In the genomic region with DNA sequence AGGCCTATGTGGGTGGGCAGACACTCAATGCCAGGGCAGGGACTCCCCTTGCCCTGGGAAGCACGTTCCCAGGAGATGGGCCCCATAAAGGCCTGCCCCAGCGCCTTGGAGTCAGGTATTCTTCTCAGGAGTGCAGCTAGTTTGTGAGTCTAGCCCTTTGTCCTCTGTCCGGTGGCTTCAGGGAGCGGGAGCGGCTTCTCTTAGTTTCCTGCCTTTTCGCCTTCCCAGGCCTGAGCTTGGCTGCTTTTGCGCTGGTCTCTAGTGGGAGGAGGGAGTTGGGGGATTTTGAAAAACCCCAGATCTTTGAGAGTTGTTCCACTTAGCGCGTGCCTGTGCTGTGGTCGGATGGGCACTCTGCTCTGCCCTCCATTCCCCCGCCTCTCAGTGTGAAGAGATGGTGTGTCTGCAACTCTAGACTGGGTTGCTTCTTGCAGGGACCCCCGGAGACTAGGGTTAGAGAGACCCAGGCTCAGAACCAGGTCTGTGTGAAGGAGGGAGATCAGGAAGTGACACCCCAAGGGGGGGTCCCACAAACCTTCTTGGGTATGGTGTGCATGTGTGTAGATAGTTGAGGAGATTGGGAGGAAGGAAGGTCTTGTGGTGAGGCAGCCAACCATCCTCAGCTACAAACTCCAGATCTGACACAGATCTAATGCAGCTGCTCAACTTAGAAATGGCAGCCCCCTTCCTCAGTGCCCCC, we compare ENCODE assay signal across 1 cellular context.
TF ChIP-seq lines count a peak whose summit lies in the region.

No MANE protein-coding gene starts in this region.

TF ChIP-seq in HepG2, 621 proteins besides CTCF, POLR2A, EP300 and RAD21 (continued from another document and continues in another):
- TF ChIP-seq, protein P1, sequence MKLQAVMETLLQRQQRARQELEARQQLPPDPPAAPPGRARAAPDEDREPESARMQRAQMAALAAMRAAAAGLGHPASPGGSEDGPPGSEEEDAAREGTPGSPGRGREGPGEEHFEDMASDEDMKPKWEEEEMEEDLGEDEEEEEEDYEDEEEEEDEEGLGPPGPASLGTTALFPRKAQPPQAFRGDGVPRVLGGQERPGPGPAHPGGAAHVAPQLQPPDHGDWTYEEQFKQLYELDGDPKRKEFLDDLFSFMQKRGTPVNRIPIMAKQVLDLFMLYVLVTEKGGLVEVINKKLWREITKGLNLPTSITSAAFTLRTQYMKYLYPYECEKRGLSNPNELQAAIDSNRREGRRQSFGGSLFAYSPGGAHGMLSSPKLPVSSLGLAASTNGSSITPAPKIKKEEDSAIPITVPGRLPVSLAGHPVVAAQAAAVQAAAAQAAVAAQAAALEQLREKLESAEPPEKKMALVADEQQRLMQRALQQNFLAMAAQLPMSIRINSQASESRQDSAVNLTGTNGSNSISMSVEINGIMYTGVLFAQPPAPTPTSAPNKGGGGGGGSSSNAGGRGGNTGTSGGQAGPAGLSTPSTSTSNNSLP (IDR thresholded peaks at IDR 0.05; ENCODE audit: low read depth, low read length) = no peak
- TF ChIP-seq TEAD3 (CRISPR knock-in tag; optimal IDR thresholded peaks at IDR 0.05; ENCODE audit: borderline replicate concordance) (peak; percentile 33), ZMAT3 (CRISPR knock-in tag; conservative IDR thresholded peaks at IDR 0.05) (no peak), TEAD2 (CRISPR knock-in tag; IDR thresholded peaks at IDR 0.05) (no peak), ZNF567 (CRISPR knock-in tag; IDR thresholded peaks at IDR 0.05; ENCODE audit: borderline replicate concordance) (no peak), U2AF1 (optimal IDR thresholded peaks at IDR 0.05; ENCODE audit: low read depth, low read length) (peak; percentile 59), ZNF24 (IDR thresholded peaks at IDR 0.05) (no peak), JDP2 (CRISPR knock-in tag; IDR thresholded peaks at IDR 0.05; ENCODE audit: borderline replicate concordance) (no peak), HMG20B (CRISPR knock-in tag; conservative IDR thresholded peaks at IDR 0.05) (0 out of 2 replicates have a peak, but pooled peaks have one; percentile 9), ZC3H4 (CRISPR knock-in tag; IDR thresholded peaks at IDR 0.05; ENCODE audit: borderline replicate concordance) (no peak), KDM5B (CRISPR knock-in tag; IDR thresholded peaks at IDR 0.05; ENCODE audit: borderline replicate concordance) (peak; percentile 23), ZNF563 (CRISPR knock-in tag; IDR thresholded peaks at IDR 0.05) (no peak; the same call in 1 of the 2 replicates), ZMYM2 (CRISPR knock-in tag; IDR thresholded peaks at IDR 0.05) (no peak), MED13 (CRISPR knock-in tag; IDR thresholded peaks at IDR 0.05) (no peak), NCOA2 (CRISPR knock-in tag; IDR thresholded peaks at IDR 0.05) (no peak), ZNF260 (CRISPR knock-in tag; IDR thresholded peaks at IDR 0.05; ENCODE audit: borderline replicate concordance, low read depth) (no peak), ZNF12 (CRISPR knock-in tag; IDR thresholded peaks at IDR 0.05) (no peak), ZSCAN12 (CRISPR knock-in tag; IDR thresholded peaks at IDR 0.05) (no peak), NR2C2 (CRISPR knock-in tag; IDR thresholded peaks at IDR 0.05; ENCODE audit: borderline replicate concordance) (no peak), ZNF3 (CRISPR knock-in tag; IDR thresholded peaks at IDR 0.05) (no peak), CCDC6 (CRISPR knock-in tag; IDR thresholded peaks at IDR 0.05) (no peak), ZNF605 (CRISPR knock-in tag; IDR thresholded peaks at IDR 0.05) (no peak), SNAPC2 (CRISPR knock-in tag; IDR thresholded peaks at IDR 0.05) (peak; percentile 68; the same call in 1 of the 2 replicates), HNF4G (IDR thresholded peaks at IDR 0.05; ENCODE audit: borderline replicate concordance, low read depth, low read length) (no peak), HNF4G (CRISPR knock-in tag; IDR thresholded peaks at IDR 0.05; ENCODE audit: borderline replicate concordance, low read depth) (no peak), NCOA5 (CRISPR knock-in tag; IDR thresholded peaks at IDR 0.05) (no peak), ZNF124 (CRISPR knock-in tag; IDR thresholded peaks at IDR 0.05) (no peak), FOXK1 (CRISPR knock-in tag; IDR thresholded peaks at IDR 0.05; ENCODE audit: borderline replicate concordance, low read depth) (no peak), KLF12 (CRISPR knock-in tag; IDR thresholded peaks at IDR 0.05; ENCODE audit: borderline replicate concordance) (no peak; the same call in none of the 2 replicates)
- TF ChIP-seq, protein P2, sequence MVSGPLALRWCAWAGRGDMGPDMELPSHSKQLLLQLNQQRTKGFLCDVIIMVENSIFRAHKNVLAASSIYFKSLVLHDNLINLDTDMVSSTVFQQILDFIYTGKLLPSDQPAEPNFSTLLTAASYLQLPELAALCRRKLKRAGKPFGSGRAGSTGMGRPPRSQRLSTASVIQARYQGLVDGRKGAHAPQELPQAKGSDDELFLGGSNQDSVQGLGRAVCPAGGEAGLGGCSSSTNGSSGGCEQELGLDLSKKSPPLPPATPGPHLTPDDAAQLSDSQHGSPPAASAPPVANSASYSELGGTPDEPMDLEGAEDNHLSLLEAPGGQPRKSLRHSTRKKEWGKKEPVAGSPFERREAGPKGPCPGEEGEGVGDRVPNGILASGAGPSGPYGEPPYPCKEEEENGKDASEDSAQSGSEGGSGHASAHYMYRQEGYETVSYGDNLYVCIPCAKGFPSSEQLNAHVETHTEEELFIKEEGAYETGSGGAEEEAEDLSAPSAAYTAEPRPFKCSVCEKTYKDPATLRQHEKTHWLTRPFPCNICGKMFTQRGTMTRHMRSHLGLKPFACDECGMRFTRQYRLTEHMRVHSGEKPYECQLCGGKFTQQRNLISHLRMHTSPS (CRISPR knock-in tag; IDR thresholded peaks at IDR 0.05; ENCODE audit: low read depth) = no peak
- TF ChIP-seq, protein P3, sequence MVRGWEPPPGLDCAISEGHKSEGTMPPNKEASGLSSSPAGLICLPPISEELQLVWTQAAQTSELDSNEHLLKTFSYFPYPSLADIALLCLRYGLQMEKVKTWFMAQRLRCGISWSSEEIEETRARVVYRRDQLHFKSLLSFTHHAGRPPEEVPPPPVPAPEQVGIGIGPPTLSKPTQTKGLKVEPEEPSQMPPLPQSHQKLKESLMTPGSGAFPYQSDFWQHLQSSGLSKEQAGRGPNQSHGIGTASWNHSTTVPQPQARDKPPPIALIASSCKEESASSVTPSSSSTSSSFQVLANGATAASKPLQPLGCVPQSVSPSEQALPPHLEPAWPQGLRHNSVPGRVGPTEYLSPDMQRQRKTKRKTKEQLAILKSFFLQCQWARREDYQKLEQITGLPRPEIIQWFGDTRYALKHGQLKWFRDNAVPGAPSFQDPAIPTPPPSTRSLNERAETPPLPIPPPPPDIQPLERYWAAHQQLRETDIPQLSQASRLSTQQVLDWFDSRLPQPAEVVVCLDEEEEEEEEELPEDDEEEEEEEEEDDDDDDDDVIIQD (CRISPR knock-in tag; IDR thresholded peaks at IDR 0.05; ENCODE audit: low read depth) = no peak
- TF ChIP-seq, protein P4, sequence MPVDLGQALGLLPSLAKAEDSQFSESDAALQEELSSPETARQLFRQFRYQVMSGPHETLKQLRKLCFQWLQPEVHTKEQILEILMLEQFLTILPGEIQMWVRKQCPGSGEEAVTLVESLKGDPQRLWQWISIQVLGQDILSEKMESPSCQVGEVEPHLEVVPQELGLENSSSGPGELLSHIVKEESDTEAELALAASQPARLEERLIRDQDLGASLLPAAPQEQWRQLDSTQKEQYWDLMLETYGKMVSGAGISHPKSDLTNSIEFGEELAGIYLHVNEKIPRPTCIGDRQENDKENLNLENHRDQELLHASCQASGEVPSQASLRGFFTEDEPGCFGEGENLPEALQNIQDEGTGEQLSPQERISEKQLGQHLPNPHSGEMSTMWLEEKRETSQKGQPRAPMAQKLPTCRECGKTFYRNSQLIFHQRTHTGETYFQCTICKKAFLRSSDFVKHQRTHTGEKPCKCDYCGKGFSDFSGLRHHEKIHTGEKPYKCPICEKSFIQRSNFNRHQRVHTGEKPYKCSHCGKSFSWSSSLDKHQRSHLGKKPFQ (CRISPR knock-in tag; IDR thresholded peaks at IDR 0.05; ENCODE audit: insufficient replicate concordance) = peak; percentile 11
- TF ChIP-seq, protein P5, sequence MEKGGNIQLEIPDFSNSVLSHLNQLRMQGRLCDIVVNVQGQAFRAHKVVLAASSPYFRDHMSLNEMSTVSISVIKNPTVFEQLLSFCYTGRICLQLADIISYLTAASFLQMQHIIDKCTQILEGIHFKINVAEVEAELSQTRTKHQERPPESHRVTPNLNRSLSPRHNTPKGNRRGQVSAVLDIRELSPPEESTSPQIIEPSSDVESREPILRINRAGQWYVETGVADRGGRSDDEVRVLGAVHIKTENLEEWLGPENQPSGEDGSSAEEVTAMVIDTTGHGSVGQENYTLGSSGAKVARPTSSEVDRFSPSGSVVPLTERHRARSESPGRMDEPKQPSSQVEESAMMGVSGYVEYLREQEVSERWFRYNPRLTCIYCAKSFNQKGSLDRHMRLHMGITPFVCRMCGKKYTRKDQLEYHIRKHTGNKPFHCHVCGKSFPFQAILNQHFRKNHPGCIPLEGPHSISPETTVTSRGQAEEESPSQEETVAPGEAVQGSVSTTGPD (CRISPR knock-in tag; IDR thresholded peaks at IDR 0.05) = peak; percentile 3; the same call in 1 of the 2 replicates
- TF ChIP-seq, protein P6, sequence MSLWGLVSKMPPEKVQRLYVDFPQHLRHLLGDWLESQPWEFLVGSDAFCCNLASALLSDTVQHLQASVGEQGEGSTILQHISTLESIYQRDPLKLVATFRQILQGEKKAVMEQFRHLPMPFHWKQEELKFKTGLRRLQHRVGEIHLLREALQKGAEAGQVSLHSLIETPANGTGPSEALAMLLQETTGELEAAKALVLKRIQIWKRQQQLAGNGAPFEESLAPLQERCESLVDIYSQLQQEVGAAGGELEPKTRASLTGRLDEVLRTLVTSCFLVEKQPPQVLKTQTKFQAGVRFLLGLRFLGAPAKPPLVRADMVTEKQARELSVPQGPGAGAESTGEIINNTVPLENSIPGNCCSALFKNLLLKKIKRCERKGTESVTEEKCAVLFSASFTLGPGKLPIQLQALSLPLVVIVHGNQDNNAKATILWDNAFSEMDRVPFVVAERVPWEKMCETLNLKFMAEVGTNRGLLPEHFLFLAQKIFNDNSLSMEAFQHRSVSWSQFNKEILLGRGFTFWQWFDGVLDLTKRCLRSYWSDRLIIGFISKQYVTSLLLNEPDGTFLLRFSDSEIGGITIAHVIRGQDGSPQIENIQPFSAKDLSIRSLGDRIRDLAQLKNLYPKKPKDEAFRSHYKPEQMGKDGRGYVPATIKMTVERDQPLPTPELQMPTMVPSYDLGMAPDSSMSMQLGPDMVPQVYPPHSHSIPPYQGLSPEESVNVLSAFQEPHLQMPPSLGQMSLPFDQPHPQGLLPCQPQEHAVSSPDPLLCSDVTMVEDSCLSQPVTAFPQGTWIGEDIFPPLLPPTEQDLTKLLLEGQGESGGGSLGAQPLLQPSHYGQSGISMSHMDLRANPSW (CRISPR knock-in tag; IDR thresholded peaks at IDR 0.05; ENCODE audit: borderline replicate concordance) = no peak
- TF ChIP-seq, protein P7, sequence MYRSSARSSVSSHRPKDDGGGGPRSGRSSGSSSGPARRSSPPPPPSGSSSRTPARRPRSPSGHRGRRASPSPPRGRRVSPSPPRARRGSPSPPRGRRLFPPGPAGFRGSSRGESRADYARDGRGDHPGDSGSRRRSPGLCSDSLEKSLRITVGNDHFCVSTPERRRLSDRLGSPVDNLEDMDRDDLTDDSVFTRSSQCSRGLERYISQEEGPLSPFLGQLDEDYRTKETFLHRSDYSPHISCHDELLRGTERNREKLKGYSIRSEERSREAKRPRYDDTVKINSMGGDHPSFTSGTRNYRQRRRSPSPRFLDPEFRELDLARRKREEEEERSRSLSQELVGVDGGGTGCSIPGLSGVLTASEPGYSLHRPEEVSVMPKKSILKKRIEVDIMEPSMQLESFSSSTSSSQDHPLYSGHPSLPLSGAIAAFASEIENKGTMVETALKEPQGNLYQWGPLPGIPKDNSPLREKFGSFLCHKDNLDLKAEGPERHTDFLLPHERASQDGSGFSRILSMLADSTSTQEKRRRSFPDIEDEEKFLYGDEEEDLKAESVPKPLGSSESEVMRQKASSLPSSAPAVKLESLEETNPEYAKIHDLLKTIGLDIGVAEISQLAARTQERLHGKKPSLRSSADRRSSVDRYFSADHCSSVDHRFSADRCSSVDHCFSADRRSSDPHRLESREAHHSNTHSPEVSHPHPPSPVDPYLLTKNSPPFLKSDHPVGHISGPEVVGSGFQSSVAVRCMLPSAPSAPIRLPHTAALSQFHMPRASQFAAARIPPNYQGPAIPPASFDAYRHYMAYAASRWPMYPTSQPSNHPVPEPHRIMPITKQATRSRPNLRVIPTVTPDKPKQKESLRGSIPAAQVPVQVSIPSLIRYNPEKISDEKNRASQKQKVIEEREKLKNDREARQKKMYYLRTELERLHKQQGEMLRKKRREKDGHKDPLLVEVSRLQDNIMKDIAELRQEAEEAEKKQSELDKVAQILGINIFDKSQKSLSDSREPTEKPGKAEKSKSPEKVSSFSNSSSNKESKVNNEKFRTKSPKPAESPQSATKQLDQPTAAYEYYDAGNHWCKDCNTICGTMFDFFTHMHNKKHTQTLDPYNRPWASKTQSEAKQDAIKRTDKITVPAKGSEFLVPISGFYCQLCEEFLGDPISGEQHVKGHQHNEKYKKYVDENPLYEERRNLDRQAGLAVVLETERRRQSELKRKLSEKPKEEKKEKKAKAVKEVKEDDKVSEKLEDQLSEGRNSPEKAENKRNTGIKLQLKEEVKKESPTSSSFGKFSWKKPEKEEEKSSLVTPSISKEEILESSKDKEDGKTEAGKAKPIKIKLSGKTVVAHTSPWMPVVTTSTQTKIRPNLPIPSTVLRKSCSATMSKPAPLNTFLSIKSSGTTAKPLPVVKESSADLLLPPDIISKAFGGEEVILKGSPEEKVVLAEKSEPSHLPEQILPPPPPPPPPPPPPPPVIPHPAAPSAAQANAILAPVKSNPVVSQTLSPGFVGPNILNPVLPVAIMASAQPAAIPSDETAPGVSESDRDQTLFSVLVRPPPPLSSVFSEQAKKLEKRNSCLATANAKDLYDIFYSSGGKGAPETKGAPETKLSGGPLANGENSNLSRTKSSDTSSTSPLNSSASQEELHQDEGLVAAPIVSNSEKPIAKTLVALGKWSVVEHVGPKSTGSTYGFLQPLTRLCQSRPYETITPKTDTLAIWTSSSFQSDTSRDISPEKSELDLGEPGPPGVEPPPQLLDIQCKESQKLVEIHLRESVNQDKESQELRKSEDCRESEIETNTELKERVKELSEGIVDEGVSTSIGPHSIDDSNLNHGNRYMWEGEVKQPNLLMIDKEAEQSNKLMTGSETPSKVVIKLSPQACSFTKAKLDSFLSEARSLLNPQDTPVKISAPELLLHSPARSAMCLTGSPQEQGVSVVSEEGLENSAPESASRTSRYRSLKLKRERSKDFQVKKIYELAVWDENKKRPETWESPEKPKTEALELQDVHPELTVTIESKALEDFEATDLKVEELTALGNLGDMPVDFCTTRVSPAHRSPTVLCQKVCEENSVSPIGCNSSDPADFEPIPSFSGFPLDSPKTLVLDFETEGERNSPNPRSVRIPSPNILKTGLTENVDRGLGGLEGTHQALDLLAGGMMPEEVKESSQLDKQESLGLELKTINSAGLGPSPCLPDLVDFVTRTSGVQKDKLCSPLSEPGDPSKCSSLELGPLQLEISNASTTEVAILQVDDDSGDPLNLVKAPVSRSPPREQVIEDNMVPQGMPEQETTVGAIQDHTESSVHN (CRISPR knock-in tag; IDR thresholded peaks at IDR 0.05) = 0 out of 2 replicates have a peak, but pooled peaks have one; percentile 75
